32 cellular contexts compared by ENCODE assay signal in genomic region chr1:162118063-162118462, GRCh38. TPM values are rescaled to one million over a fixed set of nuclear protein-coding genes. Genes with fewer than 3 reads are reported as not detected.
"Had no signal": no experiment of that assay in that cellular context is flagged by ENCODE, and none has a peak within 500 bp of the region (broad histone marks: within the 10 kb centered on the region; RNA-seq: fewer than 3 reads in every experiment).

No MANE protein-coding gene starts in this region.

- H3K4me1 Mint-ChIP-seq: nephron progenitor cell; stimulated activated memory B cell treated with anti-CD40 and anti-IgM and Interleukin-4, amounts not matched to agents 10 μg/mL and 1 μg/mL and 100 μg/mL, for 72 hours had no signal

- H3K4me1 ChIP-seq: parathyroid adenoma, psoas muscle, suprapubic skin, testis, tibial artery, transverse colon, upper lobe of right lung, uterus had no signal

- H3K27ac ChIP-seq: neural progenitor cell, ovary, parathyroid adenoma, psoas muscle, skin epidermis, spleen, suprapubic skin, testis, tibial artery, transverse colon, upper lobe of right lung, uterus had no signal

- H3K36me3 ChIP-seq: neural progenitor cell, ovary, spleen, suprapubic skin, tibial artery, transverse colon, upper lobe of right lung, uterus had no signal

- H2AFZ ChIP-seq: neural progenitor cell, parathyroid adenoma had no signal

- H3K4me3 Mint-ChIP-seq: naive thymus-derived CD8-positive, alpha-beta T cell; natural killer cell treated with Interleukin-12 subunit alpha and Interleukin-12 subunit beta and Interleukin-15 and Interleukin-18, amount 100 ng/mL, for 72 hours; nephron progenitor cell; neural progenitor cell; stimulated activated memory B cell treated with anti-CD40 and anti-IgM and Interleukin-4, amounts not matched to agents 10 μg/mL and 1 μg/mL and 100 μg/mL, for 72 hours; stimulated activated naive CD8-positive, alpha-beta T cell treated with anti-CD3 and anti-CD28 coated beads, Interleukin-15, amount 100 ng/mL, for 72 hours; type B pancreatic cell had no signal

- ATAC-seq: naive thymus-derived CD8-positive, alpha-beta T cell; natural killer cell treated with Interleukin-12 subunit alpha and Interleukin-12 subunit beta and Interleukin-15 and Interleukin-18, amount 100 ng/mL, for 72 hours; psoas muscle; right cardiac atrium; sciatic nerve; stimulated activated memory B cell treated with anti-CD40 and anti-IgM and Interleukin-4, amounts not matched to agents 10 μg/mL and 1 μg/mL and 100 μg/mL, for 72 hours; stimulated activated naive CD8-positive, alpha-beta T cell treated with anti-CD3 and anti-CD28 coated beads, Interleukin-15, amount 100 ng/mL, for 72 hours; stimulated activated naive CD8-positive, alpha-beta T cell treated with anti-CD3 and anti-CD28 coated beads, Interleukin-15, Interleukin-2, amounts not matched to agents 100 U/mL and 50 U/mL, for 24 hours; upper lobe of right lung had no signal

- H3K9me3 Mint-ChIP-seq: naive thymus-derived CD8-positive, alpha-beta T cell; natural killer cell treated with Interleukin-12 subunit alpha and Interleukin-12 subunit beta and Interleukin-15 and Interleukin-18, amount 100 ng/mL, for 72 hours; nephron progenitor cell; stimulated activated memory B cell treated with anti-CD40 and anti-IgM and Interleukin-4, amounts not matched to agents 10 μg/mL and 1 μg/mL and 100 μg/mL, for 72 hours; stimulated activated naive CD8-positive, alpha-beta T cell treated with anti-CD3 and anti-CD28 coated beads, Interleukin-15, amount 100 ng/mL, for 72 hours; type B pancreatic cell had no signal

- H3K4me2 ChIP-seq: neural progenitor cell, smooth muscle cell had no signal

- H3K36me3 Mint-ChIP-seq: naive thymus-derived CD8-positive, alpha-beta T cell; natural killer cell treated with Interleukin-12 subunit alpha and Interleukin-12 subunit beta and Interleukin-15 and Interleukin-18, amount 100 ng/mL, for 72 hours; stimulated activated memory B cell treated with anti-CD40 and anti-IgM and Interleukin-4, amounts not matched to agents 10 μg/mL and 1 μg/mL and 100 μg/mL, for 72 hours; type B pancreatic cell had no signal

- H3K4me3 ChIP-seq: neural progenitor cell, ovary, psoas muscle, skin epidermis, smooth muscle cell, spleen, suprapubic skin, testis, tibial artery, transverse colon, upper lobe of right lung, uterus had no signal

- H3K27me3 Mint-ChIP-seq: progenitor cell of endocrine pancreas, type B pancreatic cell had no signal

- H3K9ac ChIP-seq: neural progenitor cell, parathyroid adenoma had no signal

- H3K27ac Mint-ChIP-seq: natural killer cell treated with Interleukin-12 subunit alpha and Interleukin-12 subunit beta and Interleukin-15 and Interleukin-18, amount 100 ng/mL, for 72 hours; nephron progenitor cell; neural progenitor cell; progenitor cell of endocrine pancreas; stimulated activated memory B cell treated with anti-CD40 and anti-IgM and Interleukin-4, amounts not matched to agents 10 μg/mL and 1 μg/mL and 100 μg/mL, for 72 hours; stimulated activated naive CD8-positive, alpha-beta T cell treated with anti-CD3 and anti-CD28 coated beads, Interleukin-15, amount 100 ng/mL, for 72 hours; type B pancreatic cell had no signal

- H3K79me2 ChIP-seq: parathyroid adenoma had no signal

- DNase-seq: naive thymus-derived CD8-positive, alpha-beta T cell; nephron progenitor cell; occipital lobe; ovary; posterior cingulate gyrus; psoas muscle; right cardiac atrium; spleen; stimulated activated CD4-positive, alpha-beta T cell treated with anti-CD3 and anti-CD28 coated beads, Interleukin-12 subunit alpha, Interleukin-12 subunit beta, amount 100 ng/mL, for 4 hours; stimulated activated CD4-positive, alpha-beta T cell treated with anti-CD3 and anti-CD28 coated beads, Interleukin-1b, Interleukin-23, amount 100 ng/mL, for 48 hours; stimulated activated CD4-positive, alpha-beta T cell treated with anti-CD3 and anti-CD28 coated beads, Interleukin-4, amount 100 ng/mL, for 1 hour; stimulated activated CD4-positive, alpha-beta T cell treated with anti-CD3 and anti-CD28 coated beads, Interleukin-4, amount 100 ng/mL, for 4 hours; stimulated activated CD8-positive, alpha-beta memory T cell treated with anti-CD3 and anti-CD28 coated beads, Interleukin-4, amount 100 ng/mL, for 48 hours; stimulated activated naive CD4-positive, alpha-beta T cell; stimulated activated naive CD8-positive, alpha-beta T cell treated with anti-CD3 and anti-CD28 coated beads, Interleukin-15, amount 100 ng/mL, for 72 hours; stimulated activated naive CD8-positive, alpha-beta T cell treated with anti-CD3 and anti-CD28 coated beads, Interleukin-15, Interleukin-2, amounts not matched to agents 100 U/mL and 50 U/mL, for 24 hours; testis; tibial artery; transverse colon; upper lobe of right lung; uterus had no signal

- H3K9me3 ChIP-seq: ovary, psoas muscle, spleen, suprapubic skin, testis, tibial artery, transverse colon, upper lobe of right lung, uterus had no signal

- H3K27me3 ChIP-seq: neural progenitor cell, ovary, suprapubic skin, testis, tibial artery, transverse colon, upper lobe of right lung, uterus had no signal

RNA-seq across cellular contexts. Expression of gene NOS1AP, which starts 48.6 kb away (rescaled TPM):
- total RNA-seq: naive thymus-derived CD8-positive, alpha-beta T cell; osteoblast had no signal
- polyA plus RNA-seq: naive thymus-derived CD8-positive, alpha-beta T cell had no signal
